21 cellular contexts compared by ENCODE assay signal in genomic region chr5:142636093-142636492, GRCh38. TPM values are rescaled to one million over a fixed set of nuclear protein-coding genes. Genes with fewer than 3 reads are reported as not detected.
"Had no signal": no experiment of that assay in that cellular context is flagged by ENCODE, and none has a peak within 500 bp of the region (broad histone marks: within the 10 kb centered on the region; RNA-seq: fewer than 3 reads in every experiment).

No MANE protein-coding gene starts in this region.

- H3K27ac Mint-ChIP-seq: activated CD4-positive, alpha-beta T cell treated with anti-CD3 and anti-CD28 coated beads for 36 hours; activated naive CD8-positive, alpha-beta T cell; endodermal cell; naive thymus-derived CD8-positive, alpha-beta T cell; stimulated activated naive CD8-positive, alpha-beta T cell treated with anti-CD3 and anti-CD28 coated beads, Interleukin-15, amount 100 ng/mL, for 72 hours; T-helper 2 cell treated with Interferon-gamma antibody and Interleukin-4, amounts not matched to agents 5 μg/mL and 100 μg/mL, for 36 hours; WTC11 had no signal

- ATAC-seq: activated CD4-positive, alpha-beta T cell treated with anti-CD3 and anti-CD28 coated beads for 36 hours; gastrocnemius medialis; naive thymus-derived CD8-positive, alpha-beta T cell; stimulated activated naive CD8-positive, alpha-beta T cell treated with anti-CD3 and anti-CD28 coated beads, Interleukin-15, amount 100 ng/mL, for 72 hours; WTC11 had no signal

- H3K4me3 Mint-ChIP-seq: activated CD4-positive, alpha-beta T cell treated with anti-CD3 and anti-CD28 coated beads for 36 hours; activated naive CD8-positive, alpha-beta T cell; endodermal cell; naive thymus-derived CD8-positive, alpha-beta T cell; stimulated activated naive CD8-positive, alpha-beta T cell treated with anti-CD3 and anti-CD28 coated beads, Interleukin-15, amount 100 ng/mL, for 72 hours; T-helper 2 cell treated with Interferon-gamma antibody and Interleukin-4, amounts not matched to agents 5 μg/mL and 100 μg/mL, for 36 hours; WTC11 had no signal

- DNase-seq: activated CD4-positive, alpha-beta T cell treated with anti-CD3 and anti-CD28 coated beads for 36 hours; activated CD4-positive, alpha-beta T cell treated with anti-CD3 and anti-CD28 coated beads, Interleukin-2, amount 50 U/mL, for 48 hours; activated gamma-delta T cell; amniotic stem cell; dorsolateral prefrontal cortex; endodermal cell; erythroblast; gastrocnemius medialis; heart right ventricle; mesendoderm; naive thymus-derived CD8-positive, alpha-beta T cell; retina; stimulated activated CD4-positive, alpha-beta T cell treated with anti-CD3 and anti-CD28 coated beads, Interleukin-15, amount 100 ng/mL, for 24 hours; stimulated activated CD4-positive, alpha-beta T cell treated with anti-CD3 and anti-CD28 coated beads, Interleukin-2, amount 100 ng/mL, for 48 hours; stimulated activated naive CD8-positive, alpha-beta T cell treated with anti-CD3 and anti-CD28 coated beads, Interleukin-15, amount 100 ng/mL, for 72 hours; transverse colon had no signal

- H3K9me3 Mint-ChIP-seq: endodermal cell; naive thymus-derived CD8-positive, alpha-beta T cell; stimulated activated naive CD8-positive, alpha-beta T cell treated with anti-CD3 and anti-CD28 coated beads, Interleukin-15, amount 100 ng/mL, for 72 hours; T-helper 2 cell treated with Interferon-gamma antibody and Interleukin-4, amounts not matched to agents 5 μg/mL and 100 μg/mL, for 36 hours had no signal

- H3K4me3 ChIP-seq: cardiac muscle cell, dorsolateral prefrontal cortex, gastrocnemius medialis, heart right ventricle, suprapubic skin, transverse colon had no signal

- H3K4me1 Mint-ChIP-seq: activated CD4-positive, alpha-beta T cell treated with anti-CD3 and anti-CD28 coated beads for 36 hours; endodermal cell; naive thymus-derived CD8-positive, alpha-beta T cell; stimulated activated naive CD8-positive, alpha-beta T cell treated with anti-CD3 and anti-CD28 coated beads, Interleukin-15, amount 100 ng/mL, for 72 hours had no signal

- H3K36me3 Mint-ChIP-seq: activated naive CD8-positive, alpha-beta T cell; naive thymus-derived CD8-positive, alpha-beta T cell had no signal

- H3K27ac ChIP-seq: cardiac muscle cell, suprapubic skin, transverse colon had no signal

RNA-seq across cellular contexts. Expression of gene FGF1, which starts 49.8 kb away (rescaled TPM):
- total RNA-seq: activated CD4-positive, alpha-beta T cell treated with anti-CD3 and anti-CD28 coated beads for 36 hours; cardiac muscle cell; naive thymus-derived CD8-positive, alpha-beta T cell had no signal
- polyA plus RNA-seq: cardiac muscle cell; naive thymus-derived CD8-positive, alpha-beta T cell had no signal
